Comparison of ENCODE assay signal across 20 cellular contexts in the genomic region with DNA sequence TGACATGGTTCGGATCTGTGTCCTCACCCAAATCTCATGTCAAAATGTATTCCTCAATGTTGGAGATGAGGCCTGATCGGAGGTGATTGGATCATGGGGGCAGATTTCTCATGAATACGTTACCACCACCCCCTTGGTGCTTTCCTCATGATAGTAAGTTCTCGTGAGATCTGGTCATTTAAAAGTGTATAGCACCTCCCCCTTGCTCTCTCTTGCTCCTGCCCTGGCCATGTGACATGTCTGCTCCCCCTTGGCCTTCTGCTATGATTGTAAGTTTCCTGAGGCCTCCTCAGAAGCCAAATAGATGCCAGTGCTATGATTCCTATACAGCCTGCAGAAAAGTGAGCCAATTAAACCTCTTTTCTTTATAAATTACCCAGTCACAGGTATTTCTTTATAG. TPM values are rescaled to one million over a fixed set of nuclear protein-coding genes. Genes with fewer than 3 reads are reported as not detected.
A peak's percentile ranks its signal among the peaks of the same experiment; 100 is the strongest.
DNase-seq lines count a peak whose midpoint lies in the region; ATAC-seq, FAIRE-seq and TF ChIP-seq lines count a peak whose summit lies in the region.
"Had no signal": no experiment of that assay in that cellular context is flagged by ENCODE, and none has a peak within 500 bp of the region (broad histone marks: within the 10 kb centered on the region; RNA-seq: fewer than 3 reads in every experiment).

No MANE protein-coding gene starts in this region.

- H3K9me3 ChIP-seq in astrocyte (ENCODE audit: insufficient read depth, low read depth, low read length): no peaks in the 10 kb centered on the region
- H3K9me3 ChIP-seq in pancreas: no peaks in the 10 kb centered on the region
- H3K9me3 ChIP-seq: A549 had no signal

- H3K27me3 Mint-ChIP-seq in GM23338 (ENCODE audit: insufficient read depth, low read depth, poor library complexity): no peaks in the 10 kb centered on the region
- no peaks in the 10 kb centered on the region for H3K27me3 Mint-ChIP-seq in astrocyte (ENCODE audit: low read depth, unreplicated experiment)
- H3K27me3 Mint-ChIP-seq: CD4-positive, CD25-positive, alpha-beta regulatory T cell had no signal

- H3K9ac ChIP-seq in astrocyte (ENCODE audit: low read length): no peak overlapping the region

- TF ChIP-seq CTCF in GM23338 (conservative IDR thresholded peaks at IDR 0.05; ENCODE audit: low read depth in 2 of 2) (no peak), astrocyte (IDR thresholded peaks at IDR 0.05; ENCODE audit: insufficient read depth, low read depth, low read length) (no peak), pancreas (IDR thresholded peaks at IDR 0.05) (no peak)

- no peaks in the 10 kb centered on the region for H3K79me2 ChIP-seq in GM23338 (replicated peaks; ENCODE audit: insufficient read depth)
- no peaks in the 10 kb centered on the region for H3K79me2 ChIP-seq in astrocyte (ENCODE audit: insufficient read depth, low read length)

- H3F3A ChIP-seq in GM23338 (replicated peaks; ENCODE audit: low read depth): no peaks in the 10 kb centered on the region

- intact Hi-C loops in left colon (cut with DNase I, micrococcal nuclease): no loop called here
- intact Hi-C loops in pancreas (cut with DNase I): no loop called here

- ATAC-seq in GM23338: no peak
- peak; percentile 15 for ATAC-seq in left colon
- ATAC-seq in pancreas: peak in 3 of 4 donors; percentile 4 to 20 (median 17)
- ATAC-seq: A549, Right ventricle myocardium inferior had no signal

- H3K27me3 ChIP-seq in GM23338 (ENCODE audit: insufficient read depth): no peaks in the 10 kb centered on the region
- H3K27me3 ChIP-seq in astrocyte (ENCODE audit: insufficient read depth, low read length): no peaks in the 10 kb centered on the region
- H3K27me3 ChIP-seq in pancreas: no peaks in the 10 kb centered on the region

- no peak overlapping the region for H3K27ac ChIP-seq in GM23338 (ENCODE audit: low read depth)
- H3K27ac ChIP-seq in astrocyte (ENCODE audit: low read depth, low read length): no peak overlapping the region
- H3K27ac ChIP-seq in pancreas: peak overlapping the region in 3 of 4 donors; percentile 13 to 82 (median 55)
- H3K27ac ChIP-seq: A549 had no signal

- no peak overlapping the region for H3K4me2 ChIP-seq in GM23338
- H3K4me2 ChIP-seq in astrocyte (ENCODE audit: low read length): no peak overlapping the region
- H3K4me2 ChIP-seq: A549 had no signal

- no peak for FAIRE-seq in astrocyte (lab: Jason Lieb, UNC)
- FAIRE-seq in pancreas (lab: Jason Lieb, UNC): no peak
- no peak for FAIRE-seq in GM19239 (lab: Jason Lieb, UNC)
- FAIRE-seq: A549, HTR-8/SVneo had no signal

- no peak for DNase-seq in GM23338 (ENCODE audit: low spot score)
- DNase-seq in astrocyte (ENCODE audit: low read depth): no peak
- no peak for DNase-seq in left colon
- no peak for DNase-seq in pancreas
- DNase-seq in NCI-H1694 (lab: John Stamatoyannopoulos, UW): no peak
- no peak for DNase-seq in GM19239 (ENCODE audit: insufficient read length, low spot score)
- no peak for DNase-seq in NCI-H1048 (lab: John Stamatoyannopoulos, UW)
- no peak for DNase-seq in activated naive CD4-positive, alpha-beta T cell treated with Interleukin-2 at 50 U/mL for 16 hours
- DNase-seq: CD4-positive, CD25-positive, alpha-beta regulatory T cell; DMS79 treated with DMSO at 0.1 percent for 48 hours; GOT3; IMR-90; MV-4-11; NCI-H1694 treated with DMSO at 0.1 percent for 48 hours; NCI-H446; NCI-H526 had no signal

- no peaks in the 10 kb centered on the region for H3K4me1 ChIP-seq in GM23338 (ENCODE audit: insufficient read depth)
- H3K4me1 ChIP-seq in astrocyte (ENCODE audit: insufficient read depth, low read length): no peaks in the 10 kb centered on the region
- peaks cover 0 to 15% (median 0%) of the 10 kb centered on the region in 3 donors for H3K4me1 ChIP-seq in pancreas
- H3K4me1 ChIP-seq: A549 had no signal

- no peaks in the 10 kb centered on the region for H3K9me3 Mint-ChIP-seq in GM23338
- no peaks in the 10 kb centered on the region for H3K9me3 Mint-ChIP-seq in astrocyte (ENCODE audit: unreplicated experiment)

- H2AFZ ChIP-seq in GM23338: peak overlapping the region; percentile 64; the same call in 1 of the 2 replicates
- no peak overlapping the region for H2AFZ ChIP-seq in astrocyte (ENCODE audit: low read depth, low read length)

- no peaks in the 10 kb centered on the region for H3K9me2 ChIP-seq in GM23338 (ENCODE audit: insufficient read depth)

- no peaks in the 10 kb centered on the region for H4K20me1 ChIP-seq in GM23338 (replicated peaks; ENCODE audit: insufficient read depth)
- no peaks in the 10 kb centered on the region for H4K20me1 ChIP-seq in astrocyte (ENCODE audit: insufficient read depth, low read length)

- 64 to 69% methylated on average over 4 of the region's 4 CpGs for WGBS in pancreas, 2 donors

- H3K4me1 Mint-ChIP-seq in GM23338 (no peaks in the 10 kb centered on the region), astrocyte (ENCODE audit: low read depth, unreplicated experiment) (peaks cover 14% of the 10 kb centered on the region)
- H3K4me1 Mint-ChIP-seq: CD4-positive, CD25-positive, alpha-beta regulatory T cell had no signal

- H3K27ac Mint-ChIP-seq in GM23338 (no peak overlapping the region), astrocyte (ENCODE audit: unreplicated experiment) (peak overlapping the region; percentile 20)
- H3K27ac Mint-ChIP-seq: CD4-positive, CD25-positive, alpha-beta regulatory T cell had no signal

- H3K4me3 Mint-ChIP-seq in GM23338 (no peak overlapping the region), astrocyte (ENCODE audit: unreplicated experiment) (no peak overlapping the region)
- H3K4me3 Mint-ChIP-seq: CD4-positive, CD25-positive, alpha-beta regulatory T cell had no signal

- H3K36me3 Mint-ChIP-seq in GM23338 (ENCODE audit: low read depth) (no peaks in the 10 kb centered on the region), astrocyte (ENCODE audit: low read depth, unreplicated experiment) (no peaks in the 10 kb centered on the region)
- H3K36me3 Mint-ChIP-seq: CD4-positive, CD25-positive, alpha-beta regulatory T cell had no signal

- H3K36me3 ChIP-seq in GM23338 (ENCODE audit: insufficient read depth) (no peaks in the 10 kb centered on the region), astrocyte (ENCODE audit: insufficient read depth, low read length) (no peaks in the 10 kb centered on the region), pancreas (no peaks in the 10 kb centered on the region)

- no peak overlapping the region for H3K4me3 ChIP-seq in GM23338
- H3K4me3 ChIP-seq in astrocyte (ENCODE audit: insufficient read depth, low read depth, low read length): no peak overlapping the region
- H3K4me3 ChIP-seq in pancreas: no peak overlapping the region
- H3K4me3 ChIP-seq: A549 had no signal

TF ChIP-seq in GM23338, 12 proteins besides CTCF, POLR2A, EP300 and RAD21:
- TF ChIP-seq ZNF114 (CRISPR knock-in tag; IDR thresholded peaks at IDR 0.05): no peak
- TF ChIP-seq POLR2AphosphoS5 (IDR thresholded peaks at IDR 0.05; ENCODE audit: low read depth): no peak
- TF ChIP-seq, protein P1, sequence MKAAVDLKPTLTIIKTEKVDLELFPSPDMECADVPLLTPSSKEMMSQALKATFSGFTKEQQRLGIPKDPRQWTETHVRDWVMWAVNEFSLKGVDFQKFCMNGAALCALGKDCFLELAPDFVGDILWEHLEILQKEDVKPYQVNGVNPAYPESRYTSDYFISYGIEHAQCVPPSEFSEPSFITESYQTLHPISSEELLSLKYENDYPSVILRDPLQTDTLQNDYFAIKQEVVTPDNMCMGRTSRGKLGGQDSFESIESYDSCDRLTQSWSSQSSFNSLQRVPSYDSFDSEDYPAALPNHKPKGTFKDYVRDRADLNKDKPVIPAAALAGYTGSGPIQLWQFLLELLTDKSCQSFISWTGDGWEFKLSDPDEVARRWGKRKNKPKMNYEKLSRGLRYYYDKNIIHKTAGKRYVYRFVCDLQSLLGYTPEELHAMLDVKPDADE (IDR thresholded peaks at IDR 0.05): no peak
- TF ChIP-seq JUNB (IDR thresholded peaks at IDR 0.05; ENCODE audit: unreplicated experiment): no peak
- no peak for TF ChIP-seq EZH2 (IDR thresholded peaks at IDR 0.05; ENCODE audit: low read depth, unreplicated experiment)

RNA-seq across cellular contexts. Expression of a gene that starts 7.1 kb away (rescaled TPM):
- not detected in 2 replicates for total RNA-seq in GM23338 (2014; rRNA removed; shearing (Covaris generic))
- polyA plus RNA-seq in GM23338 (2016; fragmentation: Nextera tagmentation; extraction: Ambion mirVana): not detected in 2 replicates
- not detected in 2 replicates for total RNA-seq in astrocyte
- not detected for total RNA-seq in left colon
- not detected for total RNA-seq in pancreas
- not detected for polyA plus RNA-seq in pancreas
- total RNA-seq: CD4-positive, CD25-positive, alpha-beta regulatory T cell; IMR-90; Right ventricle myocardium inferior had no signal
- polyA plus RNA-seq: A549; BJ; CD4-positive, CD25-positive, alpha-beta regulatory T cell; IMR-90 had no signal

RNA-seq across cellular contexts. Expression of a gene that starts 29.3 kb away (rescaled TPM):
- total RNA-seq in GM23338 (2014; rRNA removed; shearing (Covaris generic)): not detected in 2 replicates
- polyA plus RNA-seq in GM23338 (2016; fragmentation: Nextera tagmentation; extraction: Ambion mirVana): not detected in 2 replicates
- total RNA-seq in astrocyte: not detected in 2 replicates
- total RNA-seq in left colon: not detected
- total RNA-seq in pancreas: not detected
- not detected for polyA plus RNA-seq in pancreas
- total RNA-seq: CD4-positive, CD25-positive, alpha-beta regulatory T cell; IMR-90; Right ventricle myocardium inferior had no signal
- polyA plus RNA-seq: A549; BJ; CD4-positive, CD25-positive, alpha-beta regulatory T cell; IMR-90 had no signal

RNA-seq across cellular contexts. Expression of a gene that starts 50.2 kb away (rescaled TPM):
- not detected in 2 replicates for total RNA-seq in GM23338 (2014; rRNA removed; shearing (Covaris generic))
- polyA plus RNA-seq in GM23338 (2016; fragmentation: Nextera tagmentation; extraction: Ambion mirVana) (not detected in 2 replicates), pancreas (not detected)
- total RNA-seq in astrocyte (not detected in 2 replicates), left colon (not detected), pancreas (not detected)
- total RNA-seq: CD4-positive, CD25-positive, alpha-beta regulatory T cell; IMR-90; Right ventricle myocardium inferior had no signal
- polyA plus RNA-seq: A549; BJ; CD4-positive, CD25-positive, alpha-beta regulatory T cell; IMR-90 had no signal

RNA-seq across cellular contexts. Expression of a gene that starts 55.4 kb away (rescaled TPM):
- total RNA-seq in GM23338 (2014; rRNA removed; shearing (Covaris generic)): not detected in 2 replicates
- polyA plus RNA-seq in GM23338 (2016; fragmentation: Nextera tagmentation; extraction: Ambion mirVana) (not detected in 2 replicates), pancreas (not detected)
- total RNA-seq in astrocyte (not detected in 2 replicates), left colon (not detected), pancreas (not detected)
- total RNA-seq: CD4-positive, CD25-positive, alpha-beta regulatory T cell; IMR-90; Right ventricle myocardium inferior had no signal
- polyA plus RNA-seq: A549; BJ; CD4-positive, CD25-positive, alpha-beta regulatory T cell; IMR-90 had no signal

Comparison
In these comparisons a context has a peak if more than half of its experiments do, and no peak if none do; other contexts are left out.
1. H3K27ac ChIP-seq: peak in pancreas (3 of 4); none in GM23338 (single experiment) and astrocyte (single experiment).